ENCODE assay signal across 1 cellular context in genomic region chr22:39518124-39518786, GRCh38.
TF ChIP-seq lines count a peak whose summit lies in the region.

No MANE protein-coding gene starts in this region.

TF ChIP-seq in endothelial cell of umbilical vein, 7 proteins besides CTCF, POLR2A, EP300 and RAD21 (continued from another document):
- no peak for TF ChIP-seq MAX (IDR thresholded peaks at IDR 0.05; ENCODE audit: insufficient read depth, insufficient read length)
- TF ChIP-seq EZH2 (IDR thresholded peaks at IDR 0.05; ENCODE audit: borderline replicate concordance, low read depth, low read length, severe bottlenecking) = no peak
- no peak for TF ChIP-seq FOS (IDR thresholded peaks at IDR 0.05; ENCODE audit: borderline replicate concordance, insufficient read depth, low read length)
- no peak for TF ChIP-seq MYC (IDR thresholded peaks at IDR 0.05; ENCODE audit: low read depth, low read length)
- TF ChIP-seq JUN (IDR thresholded peaks at IDR 0.05; ENCODE audit: borderline replicate concordance, insufficient read depth, insufficient read length, low read depth) = no peak
